ENCODE assay signal across 8 cellular contexts in genomic region chr19:42114412-42114811, GRCh38. TPM values are rescaled to one million over a fixed set of nuclear protein-coding genes. Genes with fewer than 3 reads are reported as not detected.
DNase-seq lines count a peak whose midpoint lies in the region; ATAC-seq and TF ChIP-seq lines count a peak whose summit lies in the region.

No MANE protein-coding gene starts in this region.

- H3K9me3 Mint-ChIP-seq in activated naive CD8-positive, alpha-beta T cell treated with anti-CD3 and anti-CD28 coated beads for 36 hours = no peaks in the 10 kb centered on the region
- H3K9me3 Mint-ChIP-seq in activated T-cell treated with anti-CD3 and anti-CD28 coated beads, Interleukin-2, amount 50 U/mL, for 72 hours = no peaks in the 10 kb centered on the region

- WGBS in prostate gland = 40% methylated on average over 7 of the region's 7 CpGs

- no peak for TF ChIP-seq CTCF in GM20000 (IDR thresholded peaks at IDR 0.05; ENCODE audit: extremely low read depth, missing control alignments)
- TF ChIP-seq CTCF in prostate gland (IDR thresholded peaks at IDR 0.05) = no peak

- H3K36me3 Mint-ChIP-seq in activated naive CD8-positive, alpha-beta T cell treated with anti-CD3 and anti-CD28 coated beads for 36 hours = peaks cover 48% of the 10 kb centered on the region
- peaks cover 6 to 19% of the 10 kb centered on the region in 2 donors for H3K36me3 Mint-ChIP-seq in activated T-cell treated with anti-CD3 and anti-CD28 coated beads, Interleukin-2, amount 50 U/mL, for 72 hours (ENCODE audit: insufficient read depth in 2 of 2)

- H3K36me3 ChIP-seq in prostate gland = no peaks in the 10 kb centered on the region

- ATAC-seq in activated T-cell treated with anti-CD3 and anti-CD28 coated beads, Interleukin-2, amount 50 U/mL, for 72 hours (replicated peaks in 1 of 2) = no peak
- no peak for ATAC-seq in HG03565 (IDR thresholded peaks at IDR 0.05; ENCODE audit: unreplicated experiment)

- TF ChIP-seq POLR2A in prostate gland (IDR thresholded peaks at IDR 0.05) = no peak

- H3K4me1 Mint-ChIP-seq in activated naive CD8-positive, alpha-beta T cell treated with anti-CD3 and anti-CD28 coated beads for 36 hours = peaks cover 42% of the 10 kb centered on the region
- H3K4me1 Mint-ChIP-seq in activated T-cell treated with anti-CD3 and anti-CD28 coated beads, Interleukin-2, amount 50 U/mL, for 72 hours (ENCODE audit: low read depth) = peaks cover 34% of the 10 kb centered on the region

- no peak overlapping the region for H3K4me3 ChIP-seq in prostate gland

- no peaks in the 10 kb centered on the region for H3K9me3 ChIP-seq in prostate gland

- no peaks in the 10 kb centered on the region for H3K4me1 ChIP-seq in prostate gland (replicated peaks)

- DNase-seq in DMS153 treated with DMSO at 0.1 percent for 48 hours (lab: John Stamatoyannopoulos, UW; ENCODE audit: unreplicated experiment) (peak; percentile 85), GM20000 (ENCODE audit: low spot score) (peak; percentile 85), NCI-H1092 (lab: John Stamatoyannopoulos, UW) (peak; percentile 54), prostate gland (ENCODE audit: low spot score) (no peak), kidney glomerular epithelial cell (lab: John Stamatoyannopoulos, UW) (no peak)
- no peak for DNase-seq in activated naive CD8-positive, alpha-beta T cell treated with anti-CD3 and anti-CD28 coated beads for 36 hours
- no peak for DNase-seq in activated T-cell treated with anti-CD3 and anti-CD28 coated beads, Interleukin-2, amount 50 U/mL, for 72 hours

- H3K27me3 ChIP-seq in prostate gland (replicated peaks; ENCODE audit: insufficient read depth) = no peaks in the 10 kb centered on the region

- intact Hi-C loops in prostate gland (cut with DNase I) = no loop called here

- H3K4me3 Mint-ChIP-seq in activated naive CD8-positive, alpha-beta T cell treated with anti-CD3 and anti-CD28 coated beads for 36 hours = no peak overlapping the region
- no peak overlapping the region for H3K4me3 Mint-ChIP-seq in activated T-cell treated with anti-CD3 and anti-CD28 coated beads, Interleukin-2, amount 50 U/mL, for 72 hours

- no peaks in the 10 kb centered on the region for H3K27me3 Mint-ChIP-seq in activated naive CD8-positive, alpha-beta T cell treated with anti-CD3 and anti-CD28 coated beads for 36 hours
- H3K27me3 Mint-ChIP-seq in activated T-cell treated with anti-CD3 and anti-CD28 coated beads, Interleukin-2, amount 50 U/mL, for 72 hours (ENCODE audit: low read depth) = no peaks in the 10 kb centered on the region

- H3K27ac Mint-ChIP-seq in activated naive CD8-positive, alpha-beta T cell treated with anti-CD3 and anti-CD28 coated beads for 36 hours = peak overlapping the region; percentile 73
- no peak overlapping the region for H3K27ac Mint-ChIP-seq in activated T-cell treated with anti-CD3 and anti-CD28 coated beads, Interleukin-2, amount 50 U/mL, for 72 hours

- H3K27ac ChIP-seq in prostate gland = no peak overlapping the region

RNA-seq across cellular contexts. Expression of gene POU2F2, which starts 17.8 kb away (rescaled TPM):
- total RNA-seq in activated naive CD8-positive, alpha-beta T cell treated with anti-CD3 and anti-CD28 coated beads for 36 hours = 10 to 100 TPM; 50.8 to 52.2 TPM
- 10 to 100 TPM in 1 of 2 donors, 1 to 10 TPM in 1; 3.4 to 17.4 TPM for total RNA-seq in prostate gland
- total RNA-seq in activated T-cell treated with anti-CD3 and anti-CD28 coated beads, Interleukin-2, amount 50 U/mL, for 72 hours = 10 to 100 TPM; 45.0 to 56.0 TPM

RNA-seq across cellular contexts. Expression of gene ZNF574, which starts 38.4 kb away (rescaled TPM):
- 10 to 100 TPM; 15.5 to 16.0 TPM for total RNA-seq in activated naive CD8-positive, alpha-beta T cell treated with anti-CD3 and anti-CD28 coated beads for 36 hours
- 10 to 100 TPM; 24.4 to 44.1 TPM for total RNA-seq in prostate gland
- 10 to 100 TPM; 11.5 to 12.2 TPM for total RNA-seq in activated T-cell treated with anti-CD3 and anti-CD28 coated beads, Interleukin-2, amount 50 U/mL, for 72 hours

RNA-seq across cellular contexts. Expression of gene GRIK5, which starts 44.4 kb away (rescaled TPM):
- under 1 TPM; 0.58 to 0.74 TPM for total RNA-seq in activated naive CD8-positive, alpha-beta T cell treated with anti-CD3 and anti-CD28 coated beads for 36 hours
- total RNA-seq in prostate gland = 10 to 100 TPM in 1 of 2 donors, 1 to 10 TPM in 1; 1.3 to 25.2 TPM
- total RNA-seq in activated T-cell treated with anti-CD3 and anti-CD28 coated beads, Interleukin-2, amount 50 U/mL, for 72 hours = 1 to 10 TPM; 1.1 to 3.8 TPM

Comparison
In these comparisons a context has a peak if more than half of its experiments do, and no peak if none do; other contexts are left out.
1. DNase-seq: peak in DMS153 treated with DMSO at 0.1 percent for 48 hours (single experiment), GM20000 (single experiment) and NCI-H1092 (single experiment); none in activated naive CD8-positive, alpha-beta T cell treated with anti-CD3 and anti-CD28 coated beads for 36 hours (single experiment), prostate gland (single experiment), kidney glomerular epithelial cell (single experiment) and activated T-cell treated with anti-CD3 and anti-CD28 coated beads, Interleukin-2, amount 50 U/mL, for 72 hours (0 of 2).